Comparison of ENCODE assay signal across 1 cellular context in genomic region chr12:69368171-69368570, GRCh38.
A peak's percentile ranks its signal among the peaks of the same experiment; 100 is the strongest.
TF ChIP-seq lines count a peak whose summit lies in the region.

No MANE protein-coding gene starts in this region.

TF ChIP-seq in HEK293, 187 proteins besides CTCF, POLR2A, EP300 and RAD21 (continued from another document):
- peak; percentile 91 for TF ChIP-seq BCL6B (tag by site-specific recombination; IDR thresholded peaks at IDR 0.05)
